Comparison of ENCODE assay signal across 1 cellular context in the genomic region with DNA sequence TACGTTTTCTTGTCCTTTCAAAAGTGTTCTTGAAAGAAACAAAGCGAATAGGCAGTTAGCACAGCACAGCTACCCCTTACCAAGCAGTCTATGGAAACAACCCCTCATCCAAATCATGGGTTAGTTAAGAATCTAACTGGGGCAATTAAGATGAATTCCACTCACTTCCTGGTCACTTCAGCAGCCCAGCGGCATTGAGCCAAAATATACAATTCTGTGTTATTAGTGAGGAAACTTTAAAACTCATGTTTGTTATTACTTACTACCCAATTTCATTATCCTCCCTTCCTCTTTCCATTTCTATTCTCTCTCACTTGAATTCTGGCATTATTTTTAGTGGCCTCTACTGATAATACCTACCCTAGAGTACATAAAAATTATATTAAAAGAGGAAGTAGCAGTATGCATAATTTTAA.
TF ChIP-seq lines count a peak whose summit lies in the region.

No MANE protein-coding gene starts in this region.

TF ChIP-seq in WTC11, 78 proteins besides CTCF, POLR2A, EP300 and RAD21 (continued from another document):
- TF ChIP-seq ZSCAN18 (CRISPR knock-in tag; IDR thresholded peaks at IDR 0.05) (no peak), TCF7 (CRISPR knock-in tag; IDR thresholded peaks at IDR 0.05; ENCODE audit: low read depth) (no peak), PRRX2 (CRISPR knock-in tag; IDR thresholded peaks at IDR 0.05) (no peak), ZNF232 (CRISPR knock-in tag; IDR thresholded peaks at IDR 0.05) (no peak), ZBTB21 (CRISPR knock-in tag; IDR thresholded peaks at IDR 0.05; ENCODE audit: borderline replicate concordance) (no peak), GTF2I (CRISPR knock-in tag; conservative IDR thresholded peaks at IDR 0.05) (no peak), NR3C1 (CRISPR knock-in tag; conservative IDR thresholded peaks at IDR 0.05; ENCODE audit: low read depth) (no peak), FOXJ3 (CRISPR knock-in tag; IDR thresholded peaks at IDR 0.05; ENCODE audit: borderline replicate concordance) (no peak), SOX15 (CRISPR knock-in tag; IDR thresholded peaks at IDR 0.05) (no peak), NR1H2 (CRISPR knock-in tag; IDR thresholded peaks at IDR 0.05) (no peak), AR (CRISPR knock-in tag; IDR thresholded peaks at IDR 0.05) (no peak), ZNF396 (CRISPR knock-in tag; IDR thresholded peaks at IDR 0.05; ENCODE audit: borderline replicate concordance) (no peak), KAT7 (CRISPR knock-in tag; IDR thresholded peaks at IDR 0.05; ENCODE audit: borderline replicate concordance) (no peak), CREB1 (CRISPR knock-in tag; IDR thresholded peaks at IDR 0.05) (no peak)
- TF ChIP-seq, protein P1, sequence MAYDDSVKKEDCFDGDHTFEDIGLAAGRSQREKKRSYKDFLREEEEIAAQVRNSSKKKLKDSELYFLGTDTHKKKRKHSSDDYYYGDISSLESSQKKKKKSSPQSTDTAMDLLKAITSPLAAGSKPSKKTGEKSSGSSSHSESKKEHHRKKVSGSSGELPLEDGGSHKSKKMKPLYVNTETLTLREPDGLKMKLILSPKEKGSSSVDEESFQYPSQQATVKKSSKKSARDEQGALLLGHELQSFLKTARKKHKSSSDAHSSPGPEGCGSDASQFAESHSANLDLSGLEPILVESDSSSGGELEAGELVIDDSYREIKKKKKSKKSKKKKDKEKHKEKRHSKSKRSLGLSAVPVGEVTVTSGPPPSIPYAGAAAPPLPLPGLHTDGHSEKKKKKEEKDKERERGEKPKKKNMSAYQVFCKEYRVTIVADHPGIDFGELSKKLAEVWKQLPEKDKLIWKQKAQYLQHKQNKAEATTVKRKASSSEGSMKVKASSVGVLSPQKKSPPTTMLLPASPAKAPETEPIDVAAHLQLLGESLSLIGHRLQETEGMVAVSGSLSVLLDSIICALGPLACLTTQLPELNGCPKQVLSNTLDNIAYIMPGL (CRISPR knock-in tag; IDR thresholded peaks at IDR 0.05): no peak
- TF ChIP-seq, protein P2, sequence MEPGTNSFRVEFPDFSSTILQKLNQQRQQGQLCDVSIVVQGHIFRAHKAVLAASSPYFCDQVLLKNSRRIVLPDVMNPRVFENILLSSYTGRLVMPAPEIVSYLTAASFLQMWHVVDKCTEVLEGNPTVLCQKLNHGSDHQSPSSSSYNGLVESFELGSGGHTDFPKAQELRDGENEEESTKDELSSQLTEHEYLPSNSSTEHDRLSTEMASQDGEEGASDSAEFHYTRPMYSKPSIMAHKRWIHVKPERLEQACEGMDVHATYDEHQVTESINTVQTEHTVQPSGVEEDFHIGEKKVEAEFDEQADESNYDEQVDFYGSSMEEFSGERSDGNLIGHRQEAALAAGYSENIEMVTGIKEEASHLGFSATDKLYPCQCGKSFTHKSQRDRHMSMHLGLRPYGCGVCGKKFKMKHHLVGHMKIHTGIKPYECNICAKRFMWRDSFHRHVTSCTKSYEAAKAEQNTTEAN (CRISPR knock-in tag; IDR thresholded peaks at IDR 0.05): no peak
- TF ChIP-seq, protein P3, sequence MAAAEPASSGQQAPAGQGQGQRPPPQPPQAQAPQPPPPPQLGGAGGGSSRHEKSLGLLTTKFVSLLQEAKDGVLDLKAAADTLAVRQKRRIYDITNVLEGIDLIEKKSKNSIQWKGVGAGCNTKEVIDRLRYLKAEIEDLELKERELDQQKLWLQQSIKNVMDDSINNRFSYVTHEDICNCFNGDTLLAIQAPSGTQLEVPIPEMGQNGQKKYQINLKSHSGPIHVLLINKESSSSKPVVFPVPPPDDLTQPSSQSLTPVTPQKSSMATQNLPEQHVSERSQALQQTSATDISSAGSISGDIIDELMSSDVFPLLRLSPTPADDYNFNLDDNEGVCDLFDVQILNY (CRISPR knock-in tag; IDR thresholded peaks at IDR 0.05): no peak
